Comparison of ENCODE assay signal across 17 cellular contexts in genomic region chr20:58471835-58472164, GRCh38. TPM values are rescaled to one million over a fixed set of nuclear protein-coding genes. Genes with fewer than 3 reads are reported as not detected.
"Had no signal": no experiment of that assay in that cellular context is flagged by ENCODE, and none has a peak within 500 bp of the region (broad histone marks: within the 10 kb centered on the region; RNA-seq: fewer than 3 reads in every experiment).

No MANE protein-coding gene starts in this region.

- H3K36me3 ChIP-seq: right atrium auricular region, thyroid gland had no signal

- H3K27me3 Mint-ChIP-seq: progenitor cell of endocrine pancreas; stimulated activated naive B cell treated with anti-CD40 and anti-IgM and Interleukin-4, amounts not matched to agents 10 μg/mL and 1 μg/mL and 100 μg/mL, for 72 hours; stimulated activated naive CD8-positive, alpha-beta T cell treated with anti-CD3 and anti-CD28 coated beads, Interleukin-15, amount 100 ng/mL, for 72 hours; type B pancreatic cell had no signal

- ATAC-seq: naive thymus-derived CD8-positive, alpha-beta T cell; stimulated activated naive CD8-positive, alpha-beta T cell treated with anti-CD3 and anti-CD28 coated beads, Interleukin-15, amount 100 ng/mL, for 72 hours had no signal

- H3K4me1 Mint-ChIP-seq: naive thymus-derived CD8-positive, alpha-beta T cell; stimulated activated naive CD8-positive, alpha-beta T cell treated with anti-CD3 and anti-CD28 coated beads, Interleukin-15, amount 100 ng/mL, for 72 hours had no signal

- H3K27ac Mint-ChIP-seq: stimulated activated naive B cell treated with anti-CD40 and anti-IgM and Interleukin-4, amounts not matched to agents 10 μg/mL and 1 μg/mL and 100 μg/mL, for 72 hours; type B pancreatic cell had no signal

- H3K9me3 ChIP-seq: right atrium auricular region, thyroid gland had no signal

- H3K4me1 ChIP-seq: parathyroid adenoma, thyroid gland had no signal

- H3K27ac ChIP-seq: parathyroid adenoma, right atrium auricular region, thyroid gland had no signal

- H3K36me3 Mint-ChIP-seq: naive thymus-derived CD8-positive, alpha-beta T cell; type B pancreatic cell had no signal

- H3K79me2 ChIP-seq: parathyroid adenoma had no signal

- DNase-seq: cortex of kidney; effector CD4-positive, alpha-beta T cell; hypothalamus; mesendoderm; midbrain; naive thymus-derived CD8-positive, alpha-beta T cell; stimulated activated naive B cell treated with anti-CD40 and anti-IgM and Interleukin-4, amounts not matched to agents 10 μg/mL and 1 μg/mL and 100 μg/mL, for 72 hours; stimulated activated naive CD8-positive, alpha-beta T cell treated with anti-CD3 and anti-CD28 coated beads, Interleukin-15, amount 100 ng/mL, for 72 hours; thyroid gland had no signal

- H3K9me3 Mint-ChIP-seq: naive thymus-derived CD8-positive, alpha-beta T cell; stimulated activated naive CD8-positive, alpha-beta T cell treated with anti-CD3 and anti-CD28 coated beads, Interleukin-15, amount 100 ng/mL, for 72 hours had no signal

- H3K4me3 Mint-ChIP-seq: naive thymus-derived CD8-positive, alpha-beta T cell; stimulated activated naive B cell treated with anti-CD40 and anti-IgM and Interleukin-4, amounts not matched to agents 10 μg/mL and 1 μg/mL and 100 μg/mL, for 72 hours; stimulated activated naive CD8-positive, alpha-beta T cell treated with anti-CD3 and anti-CD28 coated beads, Interleukin-15, amount 100 ng/mL, for 72 hours; type B pancreatic cell had no signal

- H3K9ac ChIP-seq: parathyroid adenoma had no signal

- H3K27me3 ChIP-seq: right atrium auricular region, thyroid gland had no signal

- H2AFZ ChIP-seq: parathyroid adenoma had no signal

- H3K4me3 ChIP-seq: right atrium auricular region, thyroid gland had no signal

RNA-seq across cellular contexts. Expression of gene APCDD1L, which starts 43.4 kb away (rescaled TPM):
- total RNA-seq: dermis microvascular lymphatic vessel endothelial cell; frontal cortex; lung microvascular endothelial cell; naive thymus-derived CD8-positive, alpha-beta T cell; progenitor cell of endocrine pancreas; temporal lobe had no signal
